27 cellular contexts compared by ENCODE assay signal in the genomic region with DNA sequence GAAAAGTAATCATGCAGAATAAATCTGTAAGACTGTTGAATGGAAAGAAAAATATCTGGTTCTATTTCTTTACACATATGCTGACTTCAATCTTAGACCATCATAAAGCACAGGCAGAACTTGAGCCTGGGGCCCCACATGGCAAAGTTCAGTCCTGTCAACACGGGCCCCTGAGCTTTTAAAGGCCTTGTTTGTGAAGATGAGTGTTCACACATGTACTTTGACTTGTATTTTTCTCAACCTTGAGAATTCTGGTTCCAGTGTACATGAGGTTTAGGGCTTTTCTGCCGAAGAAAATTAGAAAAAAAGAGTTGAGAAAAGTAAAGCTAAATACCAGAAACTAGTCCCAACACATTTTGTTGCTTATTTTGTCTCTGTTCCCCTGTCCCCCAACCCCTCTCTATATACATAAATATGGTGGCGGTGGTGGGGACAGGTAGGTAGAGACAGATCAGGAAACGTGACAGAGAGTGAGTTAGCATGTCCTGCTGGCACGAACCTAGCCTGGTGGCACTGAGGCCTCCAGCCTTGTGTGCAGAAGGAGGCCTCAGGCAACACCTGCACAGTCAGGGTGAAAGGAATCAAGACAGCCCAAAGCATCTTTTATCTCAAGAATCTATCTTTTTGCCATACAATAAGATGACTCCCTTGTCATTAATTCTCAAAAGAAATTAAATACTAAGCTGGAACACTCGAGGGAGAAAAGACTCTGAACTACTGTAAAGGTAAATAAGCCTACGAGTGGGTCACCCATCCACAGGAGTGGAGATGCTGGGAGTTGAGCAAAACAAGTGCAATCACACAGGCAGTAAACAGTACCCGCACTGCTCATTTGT. TPM values are rescaled to one million over a fixed set of nuclear protein-coding genes. Genes with fewer than 3 reads are reported as not detected.
DNase-seq lines count a peak whose midpoint lies in the region; ATAC-seq and TF ChIP-seq lines count a peak whose summit lies in the region.
"Had no signal": no experiment of that assay in that cellular context is flagged by ENCODE, and none has a peak within 500 bp of the region (broad histone marks: within the 10 kb centered on the region; RNA-seq: fewer than 3 reads in every experiment).

No MANE protein-coding gene starts in this region.

- H3K18ac ChIP-seq in IMR-90 (ENCODE audit: low read depth, low read length) (no peak overlapping the region), neuronal stem cell (ENCODE audit: low read length) (peak overlapping the region; percentile 21)

- H3K4me3 Mint-ChIP-seq in brain, result peak overlapping the region in 3 of 5 experiments; percentile 6 to 33 (median 21)
- H3K4me3 Mint-ChIP-seq: central memory CD8-positive, alpha-beta T cell; dendritic cell treated with granulocyte-macrophage colony-stimulating factor and Interleukin-4, amounts not matched to agents 40 ng/mL and 50 ng/mL, for 4 days; immature natural killer cell had no signal

- H3K9me3 ChIP-seq in IMR-90 (ENCODE audit: control insufficient read depth, insufficient read depth, low read length) (no peaks in the 10 kb centered on the region), neuronal stem cell (replicated peaks in 1 of 2; ENCODE audit: control insufficient read depth in 2 of 2, insufficient read depth in 1 of 2, low read depth in 1 of 2, low read length in 2 of 2) (peaks cover 0 to 2% of the 10 kb centered on the region in 2 donors)
- H3K9me3 ChIP-seq: stomach, transverse colon had no signal

- H3K56ac ChIP-seq in IMR-90 (ENCODE audit: extremely low read depth, insufficient read depth, low read length), result no peak overlapping the region

- 0 out of 2 replicates have a peak, but pooled peaks cover 8% of the 10 kb centered on the region for H4K20me1 ChIP-seq in IMR-90 (ENCODE audit: insufficient read depth, low read length)

- H3K4me2 ChIP-seq in IMR-90 (ENCODE audit: low read depth, low read length) (no peak overlapping the region), neuronal stem cell (ENCODE audit: insufficient read depth, low read length, poor library complexity, severe bottlenecking) (no peak overlapping the region)
- H3K4me2 ChIP-seq: smooth muscle cell had no signal

- no peak for TF ChIP-seq CTCF in IMR-90 (conservative IDR thresholded peaks at IDR 0.05; ENCODE audit: low read depth, low read length)
- TF ChIP-seq CTCF in brain (conservative IDR thresholded peaks at IDR 0.05), result no peak

- H3K4me3 ChIP-seq in IMR-90 (ENCODE audit: insufficient read depth, low read depth, low read length), result no peak overlapping the region
- H3K4me3 ChIP-seq in neuronal stem cell (ENCODE audit: low read length in 2 of 2), result no peak overlapping the region
- H3K4me3 ChIP-seq: smooth muscle cell, stomach, transverse colon had no signal

- peaks cover 15% of the 10 kb centered on the region for H3K36me3 Mint-ChIP-seq in brain
- H3K36me3 Mint-ChIP-seq: immature natural killer cell had no signal

- H2AK5ac ChIP-seq in IMR-90 (ENCODE audit: low read depth, low read length) (no peak overlapping the region), neuronal stem cell (ENCODE audit: low read depth, low read length) (no peak overlapping the region)

- no peak overlapping the region for H2BK15ac ChIP-seq in IMR-90 (ENCODE audit: low read depth, low read length)
- H2BK15ac ChIP-seq in neuronal stem cell (ENCODE audit: low read length), result no peak overlapping the region

- H3K9ac ChIP-seq in IMR-90 (ENCODE audit: low read depth, low read length), result no peak overlapping the region
- no peak overlapping the region for H3K9ac ChIP-seq in neuronal stem cell (ENCODE audit: low read depth, low read length, poor library complexity)

- H2BK12ac ChIP-seq in neuronal stem cell (ENCODE audit: low read length), result no peak overlapping the region

- in situ Hi-C loops in IMR-90 (cut with MboI; ENCODE audit: low sequenced_read_pairs), result no loop called here

- H4K91ac ChIP-seq in IMR-90 (ENCODE audit: insufficient read depth, low read depth, low read length) (no peak overlapping the region), neuronal stem cell (ENCODE audit: low read depth, low read length, poor library complexity) (no peak overlapping the region)

- H2AK9ac ChIP-seq in IMR-90 (replicated peaks; ENCODE audit: low read depth, low read length, poor library complexity), result no peak overlapping the region

- H3K14ac ChIP-seq in IMR-90 (replicated peaks; ENCODE audit: low read depth, low read length) (no peak overlapping the region), neuronal stem cell (ENCODE audit: low read length) (no peak overlapping the region)

- no peak overlapping the region for H4K8ac ChIP-seq in IMR-90 (ENCODE audit: low read depth in 2 of 2, low read length in 2 of 2)
- H4K8ac ChIP-seq in neuronal stem cell (ENCODE audit: low read depth, low read length), result no peak overlapping the region

- ATAC-seq in IMR-90 (ENCODE audit: low read depth), result peak; percentile 27; the same call in 1 of the 2 replicates
- no peak for ATAC-seq in GM21526 (IDR thresholded peaks at IDR 0.05; ENCODE audit: low FRiP score, unreplicated experiment)
- ATAC-seq: left lobe of liver had no signal

- H2AFZ ChIP-seq in IMR-90 (replicated peaks; ENCODE audit: low read length, poor library complexity) (no peak overlapping the region), neuronal stem cell (ENCODE audit: low read length) (no peak overlapping the region)

- WGBS in IMR-90 (ENCODE audit: extremely low coverage in 2 of 2, insufficient read length in 1 of 2), 2 experiments, result no CpG with 5 or more reads among the region's 8 CpGs
- no CpG with 5 or more reads among the region's 8 CpGs for WGBS in neuronal stem cell (ENCODE audit: extremely low coverage in 2 of 2, insufficient read length in 2 of 2, insufficient replicate concordance in 1 of 2), 2 donors

- TF ChIP-seq RAD21 in IMR-90 (IDR thresholded peaks at IDR 0.05; ENCODE audit: low read length), result no peak

- H3K4me1 Mint-ChIP-seq in brain, result peaks cover 74% of the 10 kb centered on the region
- H3K4me1 Mint-ChIP-seq: central memory CD8-positive, alpha-beta T cell; immature natural killer cell had no signal

- H2BK120ac ChIP-seq in IMR-90 (ENCODE audit: low read depth, low read length) (no peak overlapping the region), neuronal stem cell (ENCODE audit: low read depth, low read length) (no peak overlapping the region)

- intact Hi-C loops in IMR-90 (cut with micrococcal nuclease), result no loop called here

- BruUV-seq in IMR-90 (replicated peaks; lab: Mats Ljungman, UMichigan), result no TSS peak

- H3K27me3 Mint-ChIP-seq in brain, result no peaks in the 10 kb centered on the region

- H3K23ac ChIP-seq in IMR-90 (ENCODE audit: low read depth, low read length), result no peak overlapping the region
- no peak overlapping the region for H3K23ac ChIP-seq in neuronal stem cell (ENCODE audit: low read depth, low read length, poor library complexity)

- H3K79me1 ChIP-seq in IMR-90 (ENCODE audit: low read depth in 1 of 2, low read length in 2 of 2) (peaks cover 6 to 21% of the 10 kb centered on the region in 2 experiments; a peak in 3 of 4 replicates), neuronal stem cell (ENCODE audit: low read depth, low read length) (no peaks in the 10 kb centered on the region)

- CTCF ChIA-PET in IMR-90 (lab: Yijun Ruan, JAX), result interaction anchor here (0.9 kb wide), 1 partner anchor 276 kb away, joined by 3 read pairs; no protein-coding TSS in a partner anchor

- dilution Hi-C loops in IMR-90 (cut with HindIII; ENCODE audit: low sequenced_read_pairs, unreplicated experiment), result no loop called here

- no peaks in the 10 kb centered on the region; the same call in 1 of the 2 replicates for H3K4me1 ChIP-seq in IMR-90 (ENCODE audit: control insufficient read depth, insufficient read depth, low read length)
- H3K4me1 ChIP-seq in neuronal stem cell (ENCODE audit: control insufficient read depth in 2 of 2, insufficient read depth in 1 of 2, low read depth in 1 of 2, low read length in 2 of 2), result peaks cover 3 to 25% of the 10 kb centered on the region in 2 donors

- H3K27me3 ChIP-seq in IMR-90 (ENCODE audit: control insufficient read depth, insufficient read depth, low read length) (no peaks in the 10 kb centered on the region), neuronal stem cell (ENCODE audit: control insufficient read depth in 3 of 3, insufficient read depth in 3 of 3, low read depth in 1 of 3, low read length in 3 of 3) (no peaks in the 10 kb centered on the region)
- H3K27me3 ChIP-seq: stomach, transverse colon had no signal

- H2BK20ac ChIP-seq in IMR-90 (ENCODE audit: low read depth, low read length), result no peak overlapping the region

- no peak overlapping the region for H2BK5ac ChIP-seq in IMR-90 (ENCODE audit: low read depth, low read length, poor library complexity, severe bottlenecking)
- H2BK5ac ChIP-seq in neuronal stem cell (ENCODE audit: low read length), result no peak overlapping the region

- H3K27ac Mint-ChIP-seq in brain, result peak overlapping the region in 4 of 5 experiments; percentile 0 to 94 (median 46)
- H3K27ac Mint-ChIP-seq: dendritic cell treated with granulocyte-macrophage colony-stimulating factor and Interleukin-4, amounts not matched to agents 40 ng/mL and 50 ng/mL, for 4 days; immature natural killer cell had no signal

- H4K5ac ChIP-seq in IMR-90 (ENCODE audit: low read depth, low read length), result no peak overlapping the region

- H3K4ac ChIP-seq in IMR-90 (ENCODE audit: low read depth, low read length), result no peak overlapping the region
- H3K4ac ChIP-seq in neuronal stem cell (ENCODE audit: low read length), result no peak overlapping the region

- H3K9me1 ChIP-seq in IMR-90 (ENCODE audit: insufficient read depth, low read length), result peaks cover 1% of the 10 kb centered on the region; the same call in 1 of the 2 replicates

- TF ChIP-seq POLR2A in IMR-90 (IDR thresholded peaks at IDR 0.05; ENCODE audit: low read depth, low read length), result no peak

- POLR2A ChIA-PET in IMR-90 (lab: Charles Lee; ENCODE audit: unreplicated experiment), result no interaction called here

- H3K9me3 Mint-ChIP-seq in brain, result peaks cover 3 to 12% (median 6%) of the 10 kb centered on the region in 5 experiments
- H3K9me3 Mint-ChIP-seq: central memory CD8-positive, alpha-beta T cell; immature natural killer cell had no signal

- peak; percentile 34 for DNase-seq in DMS79 treated with DMSO at 0.1 percent for 48 hours (lab: John Stamatoyannopoulos, UW)
- DNase-seq in IMR-90, result no peak
- DNase-seq in neuronal stem cell (ENCODE audit: low spot score), result no peak
- no peak for DNase-seq in GDM1 (lab: John Stamatoyannopoulos, UW)
- no peak for DNase-seq in NOMO-1 treated with dmso at 0.1 percent for 144 hours (lab: John Stamatoyannopoulos, UW; ENCODE audit: unreplicated experiment)
- DNase-seq: activated CD4-positive, alpha-beta T cell treated with anti-CD3 and anti-CD28 coated beads for 4 hours; activated gamma-delta T cell treated with Interleukin-2 at 50 U/mL for 16 hours; activated T-cell treated with anti-CD3 and anti-CD28 coated beads, Interleukin-2, amount 50 U/mL, for 1 hour; C1 segment of cervical spinal cord; COR-L47; hippocampal formation; immature natural killer cell; mesendoderm; NCI-H69; nucleus accumbens; RPMI8226; stimulated activated CD4-positive, alpha-beta T cell treated with anti-CD3 and anti-CD28 coated beads, Interleukin-2, amount 100 ng/mL, for 24 hours; stomach; transverse colon had no signal

- no peak overlapping the region for H3K27ac ChIP-seq in IMR-90 (ENCODE audit: insufficient read depth, low read length)
- no peak overlapping the region for H3K27ac ChIP-seq in neuronal stem cell (replicated peaks; ENCODE audit: low read length)
- H3K27ac ChIP-seq: stomach, transverse colon had no signal

- H3K36me3 ChIP-seq in IMR-90 (ENCODE audit: control insufficient read depth, insufficient read depth, low read length), result no peaks in the 10 kb centered on the region
- peaks cover 0 to 7% of the 10 kb centered on the region in 2 donors for H3K36me3 ChIP-seq in neuronal stem cell (replicated peaks in 1 of 2; ENCODE audit: control insufficient read depth in 2 of 2, insufficient read depth in 2 of 2, low read length in 2 of 2)
- H3K36me3 ChIP-seq: transverse colon had no signal

RNA-seq across cellular contexts. Expression of a gene that starts 22.9 kb away (rescaled TPM):
- total RNA-seq in IMR-90 (2012; rRNA removed), result 10.4 and 13.9 TPM in 2 replicates
- polyA plus RNA-seq in IMR-90 (2012; rRNA removed) (1.6 and 1.9 TPM in 2 replicates), brain (ENCODE audit: insufficient read depth, low read depth, low replicate concordance) (7.6 TPM)
- 0.35 and 0.54 TPM in 2 replicates for polyA plus RNA-seq in IMR-90 (2012; cell fraction: cytosol; rRNA removed)
- polyA plus RNA-seq in IMR-90 (2012; cell fraction: nucleus; rRNA removed; ENCODE audit: low replicate concordance), result 0.50 and 4.3 TPM in 2 replicates
- 2.1 TPM for polyA plus RNA-seq in neuronal stem cell (2013, experiment 1 of 2)
- 2.0 TPM for polyA plus RNA-seq in neuronal stem cell (2013, experiment 2 of 2)
- total RNA-seq: activated CD8-positive, alpha-beta memory T cell treated with anti-CD3 and anti-CD28 coated beads for 36 hours; T-helper 2 cell treated with Interferon-gamma antibody and Interleukin-4, amounts not matched to agents 100 ng/mL and 5 ng/mL, for 36 hours had no signal
- polyA plus RNA-seq: immature natural killer cell had no signal
